ENCODE assay signal across 15 cellular contexts in genomic region chr22:42726811-42727210, GRCh38. TPM values are rescaled to one million over a fixed set of nuclear protein-coding genes. Genes with fewer than 3 reads are reported as not detected.
DNase-seq lines count a peak whose midpoint lies in the region; ATAC-seq and TF ChIP-seq lines count a peak whose summit lies in the region.
"Had no signal": no experiment of that assay in that cellular context is flagged by ENCODE, and none has a peak within 500 bp of the region (broad histone marks: within the 10 kb centered on the region; RNA-seq: fewer than 3 reads in every experiment).

No MANE protein-coding gene starts in this region.

- H3K9me3 Mint-ChIP-seq in GM23338: no peaks in the 10 kb centered on the region

- TF ChIP-seq CTCF in GM23338 (conservative IDR thresholded peaks at IDR 0.05; ENCODE audit: low read depth in 2 of 2) (no peak), thoracic aorta (IDR thresholded peaks at IDR 0.05) (no peak)

- H3K9me2 ChIP-seq in GM23338 (ENCODE audit: insufficient read depth): no peaks in the 10 kb centered on the region

- H3K36me3 ChIP-seq in BLaER1 treated with 17β-estradiol and CSF1 and Interleukin-3, amounts not matched to agents 10 nM and 100 nM: no peaks in the 10 kb centered on the region
- H3K36me3 ChIP-seq in GM23338 (ENCODE audit: insufficient read depth): no peaks in the 10 kb centered on the region
- H3K36me3 ChIP-seq in thoracic aorta: no peaks in the 10 kb centered on the region

- H3K36me3 Mint-ChIP-seq in GM23338 (ENCODE audit: low read depth): no peaks in the 10 kb centered on the region

- H4K20me1 ChIP-seq in BLaER1 treated with 17β-estradiol and CSF1 and Interleukin-3, amounts not matched to agents 10 nM and 100 nM: peaks cover 0 to 39% (median 0%) of the 10 kb centered on the region in 11 experiments; a peak in 3 of 22 replicates
- no peaks in the 10 kb centered on the region for H4K20me1 ChIP-seq in GM23338 (replicated peaks; ENCODE audit: insufficient read depth)

- H3K79me2 ChIP-seq in GM23338 (replicated peaks; ENCODE audit: insufficient read depth): no peaks in the 10 kb centered on the region

- no peak overlapping the region for H3K27ac Mint-ChIP-seq in GM23338

- no peak overlapping the region for H3K4me3 ChIP-seq in BLaER1 treated with 17β-estradiol and CSF1 and Interleukin-3, amounts not matched to agents 10 nM and 100 nM
- H3K4me3 ChIP-seq in GM23338 (no peak overlapping the region), thoracic aorta (no peak overlapping the region)
- H3K4me3 ChIP-seq: A549, GM12878, SK-N-MC had no signal

- H3K9me3 ChIP-seq in BLaER1 treated with 17β-estradiol and CSF1 and Interleukin-3, amounts not matched to agents 10 nM and 100 nM (replicated peaks in 1 of 11): no peaks in the 10 kb centered on the region
- H3K9me3 ChIP-seq in thoracic aorta: no peaks in the 10 kb centered on the region
- H3K9me3 ChIP-seq: A549 had no signal

- no peak for ATAC-seq in GM23338
- ATAC-seq in thoracic aorta (ENCODE audit: insufficient number of reproducible peaks, low FRiP score, low read depth): no peak
- ATAC-seq: A549 had no signal

- H3K4me3 Mint-ChIP-seq in GM23338: no peak overlapping the region

- H3K27me3 Mint-ChIP-seq in GM23338 (ENCODE audit: insufficient read depth, low read depth, poor library complexity): peaks cover 16% of the 10 kb centered on the region

- peak overlapping the region; percentile 88; the same call in 1 of the 2 replicates for H2AFZ ChIP-seq in GM23338

- H3F3A ChIP-seq in GM23338 (replicated peaks; ENCODE audit: low read depth): no peaks in the 10 kb centered on the region; the same call in 1 of the 2 replicates

- H3K4me1 Mint-ChIP-seq in GM23338: peaks cover 9% of the 10 kb centered on the region

- peaks cover 24 to 72% (median 27%) of the 10 kb centered on the region in 11 experiments for H3K27me3 ChIP-seq in BLaER1 treated with 17β-estradiol and CSF1 and Interleukin-3, amounts not matched to agents 10 nM and 100 nM
- peaks cover 1% of the 10 kb centered on the region for H3K27me3 ChIP-seq in GM23338 (ENCODE audit: insufficient read depth)
- H3K27me3 ChIP-seq in thoracic aorta (replicated peaks; ENCODE audit: insufficient read depth): no peaks in the 10 kb centered on the region

- no peak for DNase-seq in GM23338 (ENCODE audit: low spot score)
- DNase-seq in epithelial cell of prostate (ENCODE audit: low read depth, low spot score): no peak
- no peak for DNase-seq in thoracic aorta (ENCODE audit: low spot score)
- DNase-seq in activated effector memory CD4-positive, alpha-beta T cell treated with Interleukin-2 at 50 U/mL for 16 hours: no peak
- no peak for DNase-seq in HuH-7 (ENCODE audit: low spot score)
- DNase-seq in EL: no peak
- DNase-seq: COR-L47, NCI-H1092, NCI-H524, Right ventricle myocardium superior had no signal

- peaks cover 11 to 36% (median 30%) of the 10 kb centered on the region in 10 experiments for H3K4me1 ChIP-seq in BLaER1 treated with 17β-estradiol and CSF1 and Interleukin-3, amounts not matched to agents 10 nM and 100 nM
- H3K4me1 ChIP-seq in GM23338 (ENCODE audit: insufficient read depth) (no peaks in the 10 kb centered on the region), thoracic aorta (ENCODE audit: control insufficient read depth in 1 of 2, low read depth in 2 of 2) (peaks cover 0 to 8% of the 10 kb centered on the region in 2 donors)

- no peak overlapping the region for H3K9ac ChIP-seq in BLaER1 treated with 17β-estradiol and CSF1 and Interleukin-3, amounts not matched to agents 10 nM and 100 nM
- H3K9ac ChIP-seq: KMS-11 had no signal

- H3K4me2 ChIP-seq in BLaER1 treated with 17β-estradiol and CSF1 and Interleukin-3, amounts not matched to agents 10 nM and 100 nM: peak overlapping the region; percentile 49 to 73 (median 58); a peak in 20 of 22 replicates
- H3K4me2 ChIP-seq in GM23338: no peak overlapping the region
- H3K4me2 ChIP-seq: A549, KMS-11 had no signal

- H3K27ac ChIP-seq in BLaER1 treated with 17β-estradiol and CSF1 and Interleukin-3, amounts not matched to agents 10 nM and 100 nM: peak overlapping the region in 2 of 11 experiments; percentile 24 to 57; a peak in 4 of 22 replicates
- H3K27ac ChIP-seq in GM23338 (ENCODE audit: low read depth): no peak overlapping the region
- peak overlapping the region; percentile 52 for H3K27ac ChIP-seq in epithelial cell of prostate
- peak overlapping the region; percentile 21 to 57 for H3K27ac ChIP-seq in thoracic aorta
- H3K27ac ChIP-seq: KMS-11, SK-N-MC had no signal

TF ChIP-seq in GM23338, 12 proteins besides CTCF, POLR2A, EP300 and RAD21 (continues in another document):
- TF ChIP-seq STAT1 (IDR thresholded peaks at IDR 0.05; ENCODE audit: unreplicated experiment) (no peak), JUNB (IDR thresholded peaks at IDR 0.05; ENCODE audit: unreplicated experiment) (no peak), ZNF331 (CRISPR knock-in tag; IDR thresholded peaks at IDR 0.05; ENCODE audit: low read depth) (no peak), ZNF462 (CRISPR knock-in tag; IDR thresholded peaks at IDR 0.05) (no peak), CREB1 (CRISPR knock-in tag; IDR thresholded peaks at IDR 0.05; ENCODE audit: low read depth) (no peak), ZNF114 (CRISPR knock-in tag; IDR thresholded peaks at IDR 0.05) (no peak), NANOG (IDR thresholded peaks at IDR 0.05; ENCODE audit: borderline replicate concordance) (no peak), EZH2 (IDR thresholded peaks at IDR 0.05; ENCODE audit: low read depth, unreplicated experiment) (no peak)

RNA-seq across cellular contexts. Expression of gene A4GALT, which starts 6.1 kb away (rescaled TPM):
- total RNA-seq in GM23338 (2014; rRNA removed; shearing (Covaris generic)): 12.7 and 16.2 TPM in 2 replicates
- polyA plus RNA-seq in GM23338 (2016; fragmentation: Nextera tagmentation; extraction: Ambion mirVana): 7.0 and 8.9 TPM in 2 replicates
- total RNA-seq in thoracic aorta: 10 to 100 TPM; 68.4 to 77.3 TPM
